ENCODE assay signal across 9 cellular contexts in the genomic region with DNA sequence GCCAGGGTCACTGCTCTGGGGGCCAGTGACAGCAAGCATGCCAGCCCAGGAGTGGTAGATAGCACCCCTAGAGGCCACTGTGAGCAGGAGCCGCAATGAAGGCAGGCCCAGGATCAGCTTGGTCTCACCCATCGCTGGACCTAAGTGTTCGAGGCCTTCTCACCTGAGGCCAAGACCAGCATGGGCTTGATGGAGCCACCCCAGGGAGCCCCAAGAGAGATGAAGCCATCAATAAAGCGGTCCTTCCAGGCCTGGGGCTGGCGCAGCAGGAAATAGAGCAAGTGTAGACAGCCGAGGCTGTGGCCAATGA. TPM values are rescaled to one million over a fixed set of nuclear protein-coding genes. Genes with fewer than 3 reads are reported as not detected.
DNase-seq lines count a peak whose midpoint lies in the region; ATAC-seq, FAIRE-seq and TF ChIP-seq lines count a peak whose summit lies in the region.
"Had no signal": no experiment of that assay in that cellular context is flagged by ENCODE, and none has a peak within 500 bp of the region (broad histone marks: within the 10 kb centered on the region; RNA-seq: fewer than 3 reads in every experiment).

No MANE protein-coding gene starts in this region.

- H3K4ac ChIP-seq in H1 (replicated peaks; ENCODE audit: insufficient read length, low read depth, low read length): no peak overlapping the region

- H3K79me2 ChIP-seq in H1 (ENCODE audit: control insufficient read depth in 1 of 2, insufficient read depth in 2 of 2, low read length in 2 of 2): 0 out of 4 replicates have a peak, but pooled peaks cover 0 to 2% of the 10 kb centered on the region in 2 experiments

- H3K4me2 ChIP-seq in H1 (ENCODE audit: insufficient read depth in 1 of 2, low read depth in 2 of 2, low read length in 2 of 2): no peak overlapping the region

- no peak overlapping the region for H4K91ac ChIP-seq in H1 (replicated peaks; ENCODE audit: insufficient read length, low read length)

- ATAC-seq in HG03342 (IDR thresholded peaks at IDR 0.05; ENCODE audit: unreplicated experiment): peak; percentile 64
- peak; percentile 61 to 64 for ATAC-seq in natural killer cell treated with Interleukin-12 subunit alpha and Interleukin-12 subunit beta and Interleukin-15 and Interleukin-18, amount 100 ng/mL, for 72 hours
- no peak for ATAC-seq in HG03097 (IDR thresholded peaks at IDR 0.05; ENCODE audit: low FRiP score, unreplicated experiment)

- peaks cover 13 to 33% of the 10 kb centered on the region in 2 experiments for H4K20me1 ChIP-seq in H1 (replicated peaks in 1 of 2; ENCODE audit: control insufficient read depth in 1 of 2, insufficient read depth in 2 of 2, low read length in 2 of 2)

- DNase-seq in DMS114 treated with DMSO at 0.1 percent for 48 hours (lab: John Stamatoyannopoulos, UW; ENCODE audit: unreplicated experiment) (peak; percentile 26), UCSD-AML1 (lab: John Stamatoyannopoulos, UW; ENCODE audit: unreplicated experiment) (peak; percentile 42), H1 (ENCODE audit: low read depth in 1 of 2, low spot score in 2 of 2) (peak; percentile 49 to 77), NCI-H524 treated with DMSO at 0.1 percent for 48 hours (lab: John Stamatoyannopoulos, UW) (no peak), NCI-H774 (lab: John Stamatoyannopoulos, UW) (no peak)
- no peak for DNase-seq in natural killer cell treated with Interleukin-12 subunit alpha and Interleukin-12 subunit beta and Interleukin-15 and Interleukin-18, amount 100 ng/mL, for 72 hours (ENCODE audit: low spot score)

- no peak overlapping the region for H2BK20ac ChIP-seq in H1 (ENCODE audit: low read length)

- no peak overlapping the region for H2AK5ac ChIP-seq in H1 (ENCODE audit: low read depth, low read length)

- no peak overlapping the region for H2BK12ac ChIP-seq in H1 (ENCODE audit: low read depth, low read length)

- H2AFZ ChIP-seq in H1 (ENCODE audit: low read length): no peak overlapping the region

- H3K14ac ChIP-seq in H1 (ENCODE audit: insufficient read length): no peak overlapping the region

- no peak overlapping the region for H2BK5ac ChIP-seq in H1 (ENCODE audit: low read depth, low read length)

- no peak overlapping the region for H2BK120ac ChIP-seq in H1 (replicated peaks; ENCODE audit: low read depth, low read length)

- TF ChIP-seq CTCF in H1 (IDR thresholded peaks at IDR 0.05; ENCODE audit: control extremely low read depth in 1 of 3, insufficient read depth in 1 of 3, low read depth in 1 of 3, low read length in 3 of 3): peak; percentile 84 to 99 (median 96)

- no peaks in the 10 kb centered on the region for H3K27me3 ChIP-seq in H1 (replicated peaks in 1 of 4; ENCODE audit: control insufficient read depth in 3 of 4, extremely low read depth in 1 of 4, insufficient read depth in 3 of 4, low read length in 3 of 4)
- H3K27me3 ChIP-seq: SJSA1 had no signal

- H3K18ac ChIP-seq in H1 (ENCODE audit: extremely low read depth, low read length): no peak overlapping the region

- H3K4me3 ChIP-seq in H1 (ENCODE audit: extremely low read depth in 1 of 4, insufficient read depth in 2 of 4, low read depth in 3 of 4, low read length in 4 of 4): no peak overlapping the region
- H3K4me3 ChIP-seq: SJSA1 had no signal

- WGBS in H1 (ENCODE audit: extremely low coverage in 1 of 2, insufficient coverage in 1 of 2, insufficient read length in 1 of 2, insufficient replicate concordance in 2 of 2, low coverage in 1 of 2, low lambda C conversion rate in 2 of 2, missing lambda C conversion rate in 1 of 2), 2 experiments: 80% methylated on average over 6 of the region's 6 CpGs; no CpG with 5 or more reads in 1 of the 2 experiments

- no peaks in the 10 kb centered on the region for H3K9me3 ChIP-seq in H1 (ENCODE audit: insufficient read depth in 2 of 2, low read depth in 1 of 2, low read length in 1 of 2)
- H3K9me3 ChIP-seq: SJSA1 had no signal

- no peak overlapping the region for H3K9ac ChIP-seq in H1 (replicated peaks in 1 of 4; ENCODE audit: extremely low read depth in 1 of 4, low read depth in 3 of 4, low read length in 3 of 4)

- no peaks in the 10 kb centered on the region for H3K23me2 ChIP-seq in H1 (ENCODE audit: low read depth, low read length)

- peaks cover 15 to 21% of the 10 kb centered on the region in 2 donors for H3K4me1 Mint-ChIP-seq in natural killer cell treated with Interleukin-12 subunit alpha and Interleukin-12 subunit beta and Interleukin-15 and Interleukin-18, amount 100 ng/mL, for 72 hours (ENCODE audit: low read depth in 2 of 2)

- no peak overlapping the region for H2BK15ac ChIP-seq in H1 (ENCODE audit: low read length)

- no peak for TF ChIP-seq EP300 in H1 (IDR thresholded peaks at IDR 0.05; ENCODE audit: borderline replicate concordance in 1 of 2, low read depth in 2 of 2, low read length in 2 of 2)

- peaks cover 2% of the 10 kb centered on the region; the same call in 1 of the 2 replicates for H3K79me1 ChIP-seq in H1 (ENCODE audit: low read depth, low read length)

- POLR2A ChIA-PET in H1 (lab: Charles Lee; ENCODE audit: partially characterized antibody): interaction anchor here (1.0 to 6.8 kb wide), 8 partner anchors 9 to 123 kb away, joined by 3 to 31 read pairs (median 3); a partner anchor contains a TSS

- peaks cover 3 to 25% (median 15%) of the 10 kb centered on the region in 4 experiments; a peak in 6 of 8 replicates for H3K36me3 ChIP-seq in H1 (ENCODE audit: control insufficient read depth in 2 of 4, insufficient read depth in 4 of 4, low read length in 3 of 4)

- peaks cover 0 to 2% (median 0%) of the 10 kb centered on the region in 4 experiments; a peak in 3 of 7 replicates for H3K4me1 ChIP-seq in H1 (replicated peaks in 1 of 4; ENCODE audit: control insufficient read depth in 3 of 4, insufficient read depth in 4 of 4, low read length in 3 of 4)

- TF ChIP-seq POLR2A in H1 (IDR thresholded peaks at IDR 0.05; ENCODE audit: control extremely low read depth in 1 of 2, low read depth in 2 of 2, low read length in 2 of 2): no peak

- no peak overlapping the region for H3K27ac Mint-ChIP-seq in natural killer cell treated with Interleukin-12 subunit alpha and Interleukin-12 subunit beta and Interleukin-15 and Interleukin-18, amount 100 ng/mL, for 72 hours

- H4K8ac ChIP-seq in H1 (ENCODE audit: extremely low read depth, insufficient read depth, low read length): no peak overlapping the region; the same call in 1 of the 2 replicates

- no peak overlapping the region for H3K4me3 Mint-ChIP-seq in natural killer cell treated with Interleukin-12 subunit alpha and Interleukin-12 subunit beta and Interleukin-15 and Interleukin-18, amount 100 ng/mL, for 72 hours

- H4K5ac ChIP-seq in H1 (ENCODE audit: insufficient read length, low read depth, low read length): no peak overlapping the region

- no peaks in the 10 kb centered on the region for H3K27me3 Mint-ChIP-seq in natural killer cell treated with Interleukin-12 subunit alpha and Interleukin-12 subunit beta and Interleukin-15 and Interleukin-18, amount 100 ng/mL, for 72 hours

- H3K27ac ChIP-seq in H1 (ENCODE audit: low read depth, low read length): no peak overlapping the region
- H3K27ac ChIP-seq: SJSA1 had no signal

- no peaks in the 10 kb centered on the region for H3K36me3 Mint-ChIP-seq in natural killer cell treated with Interleukin-12 subunit alpha and Interleukin-12 subunit beta and Interleukin-15 and Interleukin-18, amount 100 ng/mL, for 72 hours

- CTCF ChIA-PET in H1 (lab: Charles Lee; ENCODE audit: partially characterized antibody): interaction anchor here (0.6 to 27.1 kb wide), 37 partner anchors 9 to 343 kb away, joined by 3 to 623 read pairs (median 5); a partner anchor contains a TSS

- TF ChIP-seq RAD21 in H1 (IDR thresholded peaks at IDR 0.05 in 1 of 2, conservative IDR thresholded peaks at IDR 0.05 in 1 of 2; ENCODE audit: low read depth in 2 of 2, low read length in 2 of 2): peak; percentile 71 to 80

- H3K56ac ChIP-seq in H1 (replicated peaks; ENCODE audit: insufficient read length, low read depth, low read length): no peak overlapping the region

- peak; percentile 72 for FAIRE-seq in H1 (lab: Jason Lieb, UNC)

- no peak overlapping the region for H3K23ac ChIP-seq in H1 (ENCODE audit: insufficient read length)

- H3K9me3 Mint-ChIP-seq in natural killer cell treated with Interleukin-12 subunit alpha and Interleukin-12 subunit beta and Interleukin-15 and Interleukin-18, amount 100 ng/mL, for 72 hours: no peaks in the 10 kb centered on the region

RNA-seq across cellular contexts. Expression of a gene that starts 1.8 kb away (rescaled TPM):
- 14.9 and 19.6 TPM in 2 replicates for total RNA-seq in H1 (2021; fragmentation: NEBNext Ultra II Directional; extraction: Animal tissue kit (Norgen Biotek cat#: 25700))
- polyA plus RNA-seq in H1 (2011; rRNA removed): 9.4 and 11.6 TPM in 2 replicates
- polyA plus RNA-seq in H1 (2011; cell fraction: cytosol; rRNA removed): 9.3 TPM
- 62.0 TPM for polyA plus RNA-seq in H1 (2011; cell fraction: nucleus; rRNA removed)
- 19.5 to 25.9 TPM (median 21.2 TPM) in 4 replicates for polyA plus RNA-seq in H1 (2012, experiment 1 of 2)
- 22.3 TPM for polyA plus RNA-seq in H1 (2012, experiment 2 of 2)
- 15.8 TPM for polyA plus RNA-seq in H1 (2013, experiment 1 of 2)
- 13.4 TPM for polyA plus RNA-seq in H1 (2013, experiment 2 of 2)
- polyA minus RNA-seq in H1 (2011; rRNA and poly(A)+ RNA removed): 1.4 and 2.8 TPM in 2 replicates
- 7.0 TPM for polyA minus RNA-seq in H1 (2011; cell fraction: cytosol; rRNA and poly(A)+ RNA removed)
- polyA minus RNA-seq in H1 (2011; cell fraction: nucleus; rRNA and poly(A)+ RNA removed): 8.9 TPM
- 10 to 100 TPM; 11.4 to 44.7 TPM for total RNA-seq in natural killer cell treated with Interleukin-12 subunit alpha and Interleukin-12 subunit beta and Interleukin-15 and Interleukin-18, amount 100 ng/mL, for 72 hours

RNA-seq across cellular contexts. Expression of a gene that starts 5.5 kb away (rescaled TPM):
- total RNA-seq in H1 (2021; fragmentation: NEBNext Ultra II Directional; extraction: Animal tissue kit (Norgen Biotek cat#: 25700)): 32.1 and 38.8 TPM in 2 replicates
- polyA plus RNA-seq in H1 (2011; rRNA removed): 61.9 and 81.7 TPM in 2 replicates
- 47.2 TPM for polyA plus RNA-seq in H1 (2011; cell fraction: cytosol; rRNA removed)
- polyA plus RNA-seq in H1 (2011; cell fraction: nucleus; rRNA removed): 36.5 TPM
- polyA plus RNA-seq in H1 (2012, experiment 1 of 2): 29.7 to 57.9 TPM (median 50.6 TPM) in 4 replicates
- 57.3 TPM for polyA plus RNA-seq in H1 (2012, experiment 2 of 2)
- polyA plus RNA-seq in H1 (2013, experiment 1 of 2): 64.3 TPM
- 57.8 TPM for polyA plus RNA-seq in H1 (2013, experiment 2 of 2)
- 4.0 and 6.0 TPM in 2 replicates for polyA minus RNA-seq in H1 (2011; rRNA and poly(A)+ RNA removed)
- polyA minus RNA-seq in H1 (2011; cell fraction: cytosol; rRNA and poly(A)+ RNA removed): 15.5 TPM
- 14.2 TPM for polyA minus RNA-seq in H1 (2011; cell fraction: nucleus; rRNA and poly(A)+ RNA removed)
- total RNA-seq in natural killer cell treated with Interleukin-12 subunit alpha and Interleukin-12 subunit beta and Interleukin-15 and Interleukin-18, amount 100 ng/mL, for 72 hours: 100 to 1,000 TPM; 259 to 316 TPM

RNA-seq across cellular contexts. Expression of a gene that starts 10.5 kb away (rescaled TPM):
- total RNA-seq in H1 (2021; fragmentation: NEBNext Ultra II Directional; extraction: Animal tissue kit (Norgen Biotek cat#: 25700)): 1.7 and 5.0 TPM in 2 replicates
- 4.0 and 4.2 TPM in 2 replicates for polyA plus RNA-seq in H1 (2011; rRNA removed)
- polyA plus RNA-seq in H1 (2011; cell fraction: cytosol; rRNA removed): 2.6 TPM
- polyA plus RNA-seq in H1 (2011; cell fraction: nucleus; rRNA removed): 5.7 TPM
- polyA plus RNA-seq in H1 (2012, experiment 1 of 2): 3.4 to 4.9 TPM (median 3.9 TPM) in 4 replicates
- 5.9 TPM for polyA plus RNA-seq in H1 (2012, experiment 2 of 2)
- polyA plus RNA-seq in H1 (2013, experiment 1 of 2): 1.9 TPM
- polyA plus RNA-seq in H1 (2013, experiment 2 of 2): 1.7 TPM
- polyA minus RNA-seq in H1 (2011; rRNA and poly(A)+ RNA removed): 1.3 and 1.5 TPM in 2 replicates
- polyA minus RNA-seq in H1 (2011; cell fraction: cytosol; rRNA and poly(A)+ RNA removed): 1.0 TPM
- 0.90 TPM for polyA minus RNA-seq in H1 (2011; cell fraction: nucleus; rRNA and poly(A)+ RNA removed)
- total RNA-seq in natural killer cell treated with Interleukin-12 subunit alpha and Interleukin-12 subunit beta and Interleukin-15 and Interleukin-18, amount 100 ng/mL, for 72 hours: 10 to 100 TPM in 1 of 2 donors, 1 to 10 TPM in 1; 8.4 to 15.6 TPM

RNA-seq across cellular contexts. Expression of a gene that starts 26.3 kb away (rescaled TPM):
- total RNA-seq in H1 (2021; fragmentation: NEBNext Ultra II Directional; extraction: Animal tissue kit (Norgen Biotek cat#: 25700)): 41.3 and 46.6 TPM in 2 replicates
- polyA plus RNA-seq in H1 (2011; rRNA removed): 49.3 and 66.6 TPM in 2 replicates
- 35.5 TPM for polyA plus RNA-seq in H1 (2011; cell fraction: cytosol; rRNA removed)
- polyA plus RNA-seq in H1 (2011; cell fraction: nucleus; rRNA removed): 195 TPM
- 34.9 to 45.5 TPM (median 42.8 TPM) in 4 replicates for polyA plus RNA-seq in H1 (2012, experiment 1 of 2)
- polyA plus RNA-seq in H1 (2012, experiment 2 of 2): 26.8 TPM
- polyA plus RNA-seq in H1 (2013, experiment 1 of 2): 32.1 TPM
- polyA plus RNA-seq in H1 (2013, experiment 2 of 2): 31.3 TPM
- polyA minus RNA-seq in H1 (2011; rRNA and poly(A)+ RNA removed): 65.4 and 66.1 TPM in 2 replicates
- polyA minus RNA-seq in H1 (2011; cell fraction: cytosol; rRNA and poly(A)+ RNA removed): 40.2 TPM
- 80.2 TPM for polyA minus RNA-seq in H1 (2011; cell fraction: nucleus; rRNA and poly(A)+ RNA removed)
- 10 to 100 TPM; 32.9 to 84.4 TPM for total RNA-seq in natural killer cell treated with Interleukin-12 subunit alpha and Interleukin-12 subunit beta and Interleukin-15 and Interleukin-18, amount 100 ng/mL, for 72 hours

RNA-seq across cellular contexts. Expression of a gene that starts 38.1 kb away (rescaled TPM):
- total RNA-seq in H1 (2021; fragmentation: NEBNext Ultra II Directional; extraction: Animal tissue kit (Norgen Biotek cat#: 25700)): 9.9 and 10.6 TPM in 2 replicates
- 6.5 and 12.7 TPM in 2 replicates for polyA plus RNA-seq in H1 (2011; rRNA removed)
- polyA plus RNA-seq in H1 (2011; cell fraction: cytosol; rRNA removed): 5.6 TPM
- polyA plus RNA-seq in H1 (2011; cell fraction: nucleus; rRNA removed): 14.0 TPM
- polyA plus RNA-seq in H1 (2012, experiment 1 of 2): 5.9 to 9.4 TPM (median 8.9 TPM) in 4 replicates
- polyA plus RNA-seq in H1 (2012, experiment 2 of 2): 11.5 TPM
- polyA plus RNA-seq in H1 (2013, experiment 1 of 2): 12.1 TPM
- 10.7 TPM for polyA plus RNA-seq in H1 (2013, experiment 2 of 2)
- polyA minus RNA-seq in H1 (2011; rRNA and poly(A)+ RNA removed): 2.9 and 5.2 TPM in 2 replicates
- 3.7 TPM for polyA minus RNA-seq in H1 (2011; cell fraction: cytosol; rRNA and poly(A)+ RNA removed)
- 3.0 TPM for polyA minus RNA-seq in H1 (2011; cell fraction: nucleus; rRNA and poly(A)+ RNA removed)
- total RNA-seq in natural killer cell treated with Interleukin-12 subunit alpha and Interleukin-12 subunit beta and Interleukin-15 and Interleukin-18, amount 100 ng/mL, for 72 hours: not detected
- total RNA-seq: SJSA1 had no signal

Comparison
In these comparisons a context has a peak if more than half of its experiments do, and no peak if none do; other contexts are left out.
1. DNase-seq: peak in DMS114 treated with DMSO at 0.1 percent for 48 hours (single experiment), UCSD-AML1 (single experiment) and H1 (2 of 2); none in natural killer cell treated with Interleukin-12 subunit alpha and Interleukin-12 subunit beta and Interleukin-15 and Interleukin-18, amount 100 ng/mL, for 72 hours (single experiment), NCI-H524 treated with DMSO at 0.1 percent for 48 hours (single experiment) and NCI-H774 (single experiment).